8 cellular contexts compared by ENCODE assay signal in genomic region chr17:40909351-40909750, GRCh38. TPM values are rescaled to one million over a fixed set of nuclear protein-coding genes. Genes with fewer than 3 reads are reported as not detected.
DNase-seq lines count a peak whose midpoint lies in the region; ATAC-seq and TF ChIP-seq lines count a peak whose summit lies in the region.

No MANE protein-coding gene starts in this region.

- H3K4me1 ChIP-seq in gastrocnemius medialis, result peaks cover 15% of the 10 kb centered on the region in 2 donors

- H3K36me3 ChIP-seq in gastrocnemius medialis, result no peaks in the 10 kb centered on the region

- peak; percentile 68 for TF ChIP-seq CTCF in GM12865 (IDR thresholded peaks at IDR 0.05; ENCODE audit: insufficient read depth, low read depth, low read length, missing control alignments)
- peak; percentile 59 to 72 (median 66) for TF ChIP-seq CTCF in gastrocnemius medialis (IDR thresholded peaks at IDR 0.05 in 4 of 5, conservative IDR thresholded peaks at IDR 0.05 in 1 of 5)

- H3K27ac ChIP-seq in gastrocnemius medialis, result no peak overlapping the region

- in situ Hi-C loops in gastrocnemius medialis (cut with MboI; ENCODE audit: low sequenced_read_pairs in 4 of 4), result loop anchor here (5.0 to 25.0 kb wide), 6 partner anchors 403 to 755 kb away; partner anchors contain the start of genes KRT35 (in 1 of the 4), KRT36 (in 1 of the 4), KRTAP16-1 (in 1 of the 4) and KRTAP17-1 (in 1 of the 4)

- TF ChIP-seq POLR2A in gastrocnemius medialis (IDR thresholded peaks at IDR 0.05), result no peak

- no peaks in the 10 kb centered on the region for H3K9me3 ChIP-seq in gastrocnemius medialis

- peak; percentile 87 to 90 for ATAC-seq in gastrocnemius medialis
- no peak for ATAC-seq in HG03460 (IDR thresholded peaks at IDR 0.05; ENCODE audit: unreplicated experiment)

- intact Hi-C loops in gastrocnemius medialis (cut with DNase I; ENCODE audit: low total_unique reads), result loop anchor here (1.0 to 5.0 kb wide), 5 partner anchors 413 to 753 kb away; no protein-coding TSS in a partner anchor

- H3K27me3 ChIP-seq in gastrocnemius medialis, result peaks cover 0 to 9% (median 0%) of the 10 kb centered on the region in 3 donors

- H3K4me3 ChIP-seq in GM12865 (ENCODE audit: low read depth, low read length) (no peak overlapping the region), gastrocnemius medialis (no peak overlapping the region)

- peak; percentile 66 for DNase-seq in GM12865 (ENCODE audit: low read depth)
- DNase-seq in NCI-H187 (lab: John Stamatoyannopoulos, UW), result peak; percentile 61 to 74
- peak; percentile 54 for DNase-seq in T-helper 9 cell
- DNase-seq in astrocyte of the hippocampus (ENCODE audit: low read depth, low spot score), result peak; percentile 94
- peak; percentile 81 for DNase-seq in hepatic stellate cell (ENCODE audit: low spot score)
- DNase-seq in gastrocnemius medialis, result peak; percentile 52 to 67
- DNase-seq in GF-D8 (lab: John Stamatoyannopoulos, UW), result no peak

RNA-seq across cellular contexts. Expression of gene KRT20, which starts 24.3 kb away (rescaled TPM):
- 1 to 10 TPM in 1 of 4 donors, not detected in 3; 2.7 TPM for total RNA-seq in gastrocnemius medialis

RNA-seq across cellular contexts. Expression of gene KRT23, which starts 28.1 kb away (rescaled TPM):
- total RNA-seq in gastrocnemius medialis, result under 1 TPM in 1 of 4 donors, not detected in 3; 0.42 TPM

RNA-seq across cellular contexts. Expression of gene KRT12, which starts 42.3 kb away (rescaled TPM):
- not detected for total RNA-seq in gastrocnemius medialis

RNA-seq across cellular contexts. Expression of gene KRT39, which starts 57.4 kb away (rescaled TPM):
- total RNA-seq in gastrocnemius medialis, result not detected
